32 cellular contexts compared by ENCODE assay signal in the genomic region with DNA sequence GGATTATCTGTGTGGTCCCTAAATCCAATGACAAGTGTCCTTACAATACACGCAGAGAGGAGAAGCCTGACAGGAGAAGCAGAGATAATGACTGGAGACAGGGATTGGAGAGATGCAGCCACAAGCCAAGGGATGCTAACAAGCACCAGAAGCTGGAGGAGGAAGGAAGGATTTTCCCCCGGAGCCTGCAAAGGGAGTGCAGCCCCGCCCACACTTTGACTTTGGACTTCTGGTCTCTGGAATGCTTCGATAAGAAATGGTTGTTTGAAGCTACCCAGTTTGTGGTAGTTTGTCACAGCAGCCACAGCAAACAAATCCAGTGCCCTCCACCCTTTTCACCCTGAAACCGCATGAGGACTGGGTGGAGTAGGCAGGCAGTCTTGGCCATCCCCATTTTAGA.
"Had no signal": no experiment of that assay in that cellular context is flagged by ENCODE, and none has a peak within 500 bp of the region (broad histone marks: within the 10 kb centered on the region; RNA-seq: fewer than 3 reads in every experiment).

No MANE protein-coding gene starts in this region.

- H3K36me3 ChIP-seq: ascending aorta, cardiac muscle cell, gastroesophageal sphincter, lower lobe of right lung, pancreas, prostate gland, suprapubic skin, tibial artery had no signal

- H3K9me3 ChIP-seq: ascending aorta, lower lobe of right lung, pancreas, prostate gland, suprapubic skin had no signal

- H3K27ac ChIP-seq: ascending aorta, cardiac muscle cell, gastroesophageal sphincter, lower lobe of right lung, pancreas, prostate gland, skin epidermis, suprapubic skin, tibial artery had no signal

- H3K4me3 Mint-ChIP-seq: activated CD4-positive, alpha-beta memory T cell treated with anti-CD3 and anti-CD28 coated beads for 36 hours; activated CD4-positive, alpha-beta T cell treated with anti-CD3 and anti-CD28 coated beads, Interleukin-2, amount 10 ng/mL, durations not matched to agents 24 days and 14 days; activated naive CD4-positive, alpha-beta T cell treated with anti-CD3 and anti-CD28 coated beads, Interleukin-2, amount 10 ng/mL, durations not matched to agents 7 days and 5 days; activated naive CD8-positive, alpha-beta T cell treated with anti-CD3 and anti-CD28 coated beads, Interleukin-2, amount 10 ng/mL, durations not matched to agents 7 days and 5 days; activated T-cell treated with anti-CD3 and anti-CD28 coated beads, Interleukin-2, amount 50 U/mL, for 24 hours; effector memory CD8-positive, alpha-beta T cell; nephron progenitor cell; stimulated activated naive B cell treated with anti-CD40 and anti-IgM and Interleukin-4, amounts not matched to agents 10 μg/mL and 1 μg/mL and 100 μg/mL, for 72 hours; T-helper 17 cell had no signal

- H3K36me3 Mint-ChIP-seq: activated CD4-positive, alpha-beta memory T cell treated with anti-CD3 and anti-CD28 coated beads for 36 hours; activated naive CD4-positive, alpha-beta T cell treated with anti-CD3 and anti-CD28 coated beads, Interleukin-2, amount 10 ng/mL, durations not matched to agents 7 days and 5 days; activated naive CD8-positive, alpha-beta T cell treated with anti-CD3 and anti-CD28 coated beads, Interleukin-2, amount 10 ng/mL, durations not matched to agents 7 days and 5 days; brain; stimulated activated naive B cell treated with anti-CD40 and anti-IgM and Interleukin-4, amounts not matched to agents 10 μg/mL and 1 μg/mL and 100 μg/mL, for 72 hours had no signal

- H3K4me3 ChIP-seq: ascending aorta, cardiac muscle cell, gastroesophageal sphincter, lower lobe of right lung, pancreas, prostate gland, skin epidermis, suprapubic skin, tibial artery had no signal

- H3K4me1 Mint-ChIP-seq: activated naive CD8-positive, alpha-beta T cell treated with anti-CD3 and anti-CD28 coated beads, Interleukin-2, amount 10 ng/mL, durations not matched to agents 7 days and 5 days had no signal

- H3K27me3 Mint-ChIP-seq: activated CD4-positive, alpha-beta memory T cell treated with anti-CD3 and anti-CD28 coated beads for 36 hours; activated CD4-positive, alpha-beta T cell treated with anti-CD3 and anti-CD28 coated beads, Interleukin-2, amount 10 ng/mL, durations not matched to agents 24 days and 14 days; activated naive CD4-positive, alpha-beta T cell treated with anti-CD3 and anti-CD28 coated beads, Interleukin-2, amount 10 ng/mL, durations not matched to agents 7 days and 5 days; activated naive CD8-positive, alpha-beta T cell treated with anti-CD3 and anti-CD28 coated beads, Interleukin-2, amount 10 ng/mL, durations not matched to agents 7 days and 5 days; activated T-cell treated with anti-CD3 and anti-CD28 coated beads, Interleukin-2, amount 50 U/mL, for 24 hours; stimulated activated naive B cell treated with anti-CD40 and anti-IgM and Interleukin-4, amounts not matched to agents 10 μg/mL and 1 μg/mL and 100 μg/mL, for 72 hours had no signal

- H3K27ac Mint-ChIP-seq: activated CD4-positive, alpha-beta memory T cell treated with anti-CD3 and anti-CD28 coated beads for 36 hours; activated CD4-positive, alpha-beta T cell treated with anti-CD3 and anti-CD28 coated beads, Interleukin-2, amount 10 ng/mL, durations not matched to agents 24 days and 14 days; activated naive CD4-positive, alpha-beta T cell treated with anti-CD3 and anti-CD28 coated beads, Interleukin-2, amount 10 ng/mL, durations not matched to agents 7 days and 5 days; activated naive CD8-positive, alpha-beta T cell treated with anti-CD3 and anti-CD28 coated beads, Interleukin-2, amount 10 ng/mL, durations not matched to agents 7 days and 5 days; activated T-cell treated with anti-CD3 and anti-CD28 coated beads, Interleukin-2, amount 50 U/mL, for 24 hours; effector memory CD8-positive, alpha-beta T cell; nephron progenitor cell; stimulated activated naive B cell treated with anti-CD40 and anti-IgM and Interleukin-4, amounts not matched to agents 10 μg/mL and 1 μg/mL and 100 μg/mL, for 72 hours; T-helper 17 cell had no signal

- ATAC-seq: effector memory CD8-positive, alpha-beta T cell; gastroesophageal sphincter; left lobe of liver; lower lobe of right lung; pancreas; sciatic nerve; stimulated activated naive B cell treated with anti-CD40 and anti-IgM and Interleukin-4, amounts not matched to agents 10 μg/mL and 1 μg/mL and 100 μg/mL, for 72 hours; T-helper 17 cell had no signal

- H3K27me3 ChIP-seq: ascending aorta, cardiac muscle cell, gastroesophageal sphincter, pancreas, suprapubic skin, tibial artery had no signal

- FAIRE-seq: keratinocyte, pancreas had no signal

- DNase-seq: activated CD4-positive, alpha-beta memory T cell treated with anti-CD3 and anti-CD28 coated beads for 36 hours; activated CD4-positive, alpha-beta T cell treated with anti-CD3 and anti-CD28 coated beads, Interleukin-2, amount 10 ng/mL, durations not matched to agents 24 days and 14 days; activated CD4-positive, CD25-positive, alpha-beta regulatory T cell treated with anti-CD3 and anti-CD28 coated beads, Interleukin-2, amount 50 U/mL, for 72 hours; activated CD8-positive, alpha-beta memory T cell treated with anti-CD3 and anti-CD28 coated beads, Interleukin-2, amount 50 U/mL, for 48 hours; activated gamma-delta T cell; activated naive CD4-positive, alpha-beta T cell treated with anti-CD3 and anti-CD28 coated beads, Interleukin-2, amount 10 ng/mL, durations not matched to agents 7 days and 5 days; activated naive CD8-positive, alpha-beta T cell treated with anti-CD3 and anti-CD28 coated beads, Interleukin-2, amount 10 ng/mL, durations not matched to agents 7 days and 5 days; activated T-cell treated with anti-CD3 and anti-CD28 coated beads, Interleukin-2, amount 50 U/mL, for 24 hours; cortex of kidney; effector memory CD8-positive, alpha-beta T cell; hippocampal formation; lower lobe of right lung; mesenchymal stem cell; nephron progenitor cell; pancreas; retina; stimulated activated CD4-positive, alpha-beta T cell treated with anti-CD3 and anti-CD28 coated beads, Interleukin-4, amount 100 ng/mL, for 4 hours; stimulated activated CD8-positive, alpha-beta memory T cell treated with anti-CD3 and anti-CD28 coated beads, Interleukin-4, amount 100 ng/mL, for 48 hours; stimulated activated naive B cell treated with anti-CD40 and anti-IgM and Interleukin-4, amounts not matched to agents 10 μg/mL and 1 μg/mL and 100 μg/mL, for 72 hours; T-helper 17 cell; T1000; tibial artery had no signal

- H3K9me3 Mint-ChIP-seq: activated CD4-positive, alpha-beta memory T cell treated with anti-CD3 and anti-CD28 coated beads for 36 hours; activated CD4-positive, alpha-beta T cell treated with anti-CD3 and anti-CD28 coated beads, Interleukin-2, amount 10 ng/mL, durations not matched to agents 24 days and 14 days; activated naive CD4-positive, alpha-beta T cell treated with anti-CD3 and anti-CD28 coated beads, Interleukin-2, amount 10 ng/mL, durations not matched to agents 7 days and 5 days; activated naive CD8-positive, alpha-beta T cell treated with anti-CD3 and anti-CD28 coated beads, Interleukin-2, amount 10 ng/mL, durations not matched to agents 7 days and 5 days; activated T-cell treated with anti-CD3 and anti-CD28 coated beads, Interleukin-2, amount 50 U/mL, for 24 hours; effector memory CD8-positive, alpha-beta T cell; stimulated activated naive B cell treated with anti-CD40 and anti-IgM and Interleukin-4, amounts not matched to agents 10 μg/mL and 1 μg/mL and 100 μg/mL, for 72 hours had no signal

- H3K4me1 ChIP-seq: ascending aorta, gastroesophageal sphincter, prostate gland, tibial artery had no signal
